ENCODE assay signal across 12 cellular contexts in genomic region chr7:925601-926000, GRCh38. TPM values are rescaled to one million over a fixed set of nuclear protein-coding genes. Genes with fewer than 3 reads are reported as not detected.
DNase-seq lines count a peak whose midpoint lies in the region; ATAC-seq and TF ChIP-seq lines count a peak whose summit lies in the region.
"Had no signal": no experiment of that assay in that cellular context is flagged by ENCODE, and none has a peak within 500 bp of the region (broad histone marks: within the 10 kb centered on the region; RNA-seq: fewer than 3 reads in every experiment).

No MANE protein-coding gene starts in this region.

- H3K27ac ChIP-seq in mesendoderm (ENCODE audit: low read depth, low read length) (no peak overlapping the region), stomach (peak overlapping the region; percentile 8 to 64 (median 47)), osteoblast (ENCODE audit: low read depth, low read length) (no peak overlapping the region)

- peaks cover 47% of the 10 kb centered on the region for H3K4me1 Mint-ChIP-seq in activated naive CD8-positive, alpha-beta T cell (ENCODE audit: low read depth)

- DNase-seq in RPMI7951 (ENCODE audit: low read depth) (peak; percentile 61), mesendoderm (no peak), stomach (peak; percentile 41), GM19238 (ENCODE audit: insufficient read length, low spot score) (no peak), germinal center (ENCODE audit: low spot score) (no peak), osteoblast (ENCODE audit: insufficient read length, low spot score, missing footprints) (no peak)
- DNase-seq: dermis blood vessel endothelial cell; NCI-H82; stimulated activated CD4-positive, alpha-beta T cell treated with anti-CD3 and anti-CD28 coated beads, Interleukin-12 subunit alpha, Interleukin-12 subunit beta, amount 100 ng/mL, for 4 hours had no signal

- H3K4me2 ChIP-seq in mesendoderm (ENCODE audit: low read length) = no peak overlapping the region
- H3K4me2 ChIP-seq in osteoblast (ENCODE audit: insufficient read depth, low read length) = no peak overlapping the region

- no peak overlapping the region for H2BK15ac ChIP-seq in mesendoderm (replicated peaks; ENCODE audit: low read depth)

- H3K9me3 Mint-ChIP-seq in activated naive CD8-positive, alpha-beta T cell (ENCODE audit: low read depth) = no peaks in the 10 kb centered on the region

- H3K27ac Mint-ChIP-seq in activated naive CD8-positive, alpha-beta T cell = peak overlapping the region; percentile 78

- no peak overlapping the region for H3K9ac ChIP-seq in mesendoderm (ENCODE audit: low read length)

- no peak overlapping the region for H3K4ac ChIP-seq in mesendoderm (ENCODE audit: low read depth, low read length)

- no peak for TF ChIP-seq EP300 in stomach (IDR thresholded peaks at IDR 0.05)

- no peak overlapping the region for H3K56ac ChIP-seq in mesendoderm (ENCODE audit: low read length)

- H3K27me3 Mint-ChIP-seq in activated naive CD8-positive, alpha-beta T cell = no peaks in the 10 kb centered on the region

- H3K36me3 ChIP-seq in mesendoderm (ENCODE audit: control insufficient read depth, insufficient read depth, low read length) (no peaks in the 10 kb centered on the region), stomach (no peaks in the 10 kb centered on the region), osteoblast (ENCODE audit: insufficient read depth, low read length) (no peaks in the 10 kb centered on the region)

- H3K79me2 ChIP-seq in mesendoderm (ENCODE audit: control insufficient read depth, insufficient read depth, low read length) = no peaks in the 10 kb centered on the region
- H3K79me2 ChIP-seq in osteoblast (ENCODE audit: insufficient read depth, low read length) = no peaks in the 10 kb centered on the region

- H4K5ac ChIP-seq in mesendoderm (ENCODE audit: low read length) = no peak overlapping the region

- H3K9me3 ChIP-seq in stomach = no peaks in the 10 kb centered on the region
- no peaks in the 10 kb centered on the region for H3K9me3 ChIP-seq in osteoblast (ENCODE audit: low read depth, low read length)

- H3K4me3 ChIP-seq in mesendoderm (ENCODE audit: low read length) = no peak overlapping the region
- no peak overlapping the region for H3K4me3 ChIP-seq in stomach
- H3K4me3 ChIP-seq in osteoblast (ENCODE audit: insufficient read depth, low read length) = no peak overlapping the region

- H3K23ac ChIP-seq in mesendoderm (ENCODE audit: low read length) = peak overlapping the region; percentile 9

- peaks cover 6% of the 10 kb centered on the region for H3K36me3 Mint-ChIP-seq in activated naive CD8-positive, alpha-beta T cell

- no peak overlapping the region for H4K8ac ChIP-seq in mesendoderm (ENCODE audit: low read depth, low read length)

- TF ChIP-seq CTCF in stomach (IDR thresholded peaks at IDR 0.05) (no peak), osteoblast (IDR thresholded peaks at IDR 0.05; ENCODE audit: extremely low read depth, low read depth, low read length) (no peak)

- no peaks in the 10 kb centered on the region for H4K20me1 ChIP-seq in osteoblast (ENCODE audit: insufficient read depth, low read length)

- H3K4me3 Mint-ChIP-seq in activated naive CD8-positive, alpha-beta T cell = peak overlapping the region; percentile 53

- no peak overlapping the region for H2AFZ ChIP-seq in osteoblast (ENCODE audit: low read length)

- no peak overlapping the region for H3K18ac ChIP-seq in mesendoderm (ENCODE audit: low read length)

- H3K27me3 ChIP-seq in mesendoderm (ENCODE audit: insufficient read depth, low read length, poor library complexity) (no peaks in the 10 kb centered on the region), stomach (no peaks in the 10 kb centered on the region), osteoblast (ENCODE audit: insufficient read depth, low read length) (no peaks in the 10 kb centered on the region)

- H2BK120ac ChIP-seq in mesendoderm (ENCODE audit: low read depth, low read length) = no peak overlapping the region

- no peak for ATAC-seq in GM21423 (IDR thresholded peaks at IDR 0.05; ENCODE audit: unreplicated experiment)

- no peak for TF ChIP-seq POLR2A in stomach (IDR thresholded peaks at IDR 0.05)

- H3K4me1 ChIP-seq in mesendoderm (ENCODE audit: control insufficient read depth, low read depth, low read length) (no peaks in the 10 kb centered on the region), stomach (peaks cover 3 to 63% (median 36%) of the 10 kb centered on the region in 4 donors), osteoblast (ENCODE audit: insufficient read depth, low read length) (peaks cover 8% of the 10 kb centered on the region)

- intact Hi-C loops in stomach (cut with DNase I; ENCODE audit: low total_unique reads) = no loop called here

- WGBS in mesendoderm (ENCODE audit: extremely low coverage, insufficient coverage, low lambda C conversion rate) = no CpG with 5 or more reads among the region's 18 CpGs
- WGBS in stomach, 5 donors = 49 to 81% (median 65%) methylated on average over 9 to 18 of the region's 18 CpGs

- no peak overlapping the region for H2BK5ac ChIP-seq in mesendoderm (ENCODE audit: low read length)

- H3K79me1 ChIP-seq in mesendoderm (ENCODE audit: low read length) = no peaks in the 10 kb centered on the region

- no peak overlapping the region for H2AK5ac ChIP-seq in mesendoderm (ENCODE audit: low read length)

RNA-seq across cellular contexts. Expression of gene ADAP1, which starts 28.9 kb away (rescaled TPM):
- total RNA-seq in RPMI7951 (2014; rRNA removed; shearing (Covaris generic)) = 1.6 and 1.8 TPM in 2 replicates
- polyA plus RNA-seq in mesendoderm (2013, experiment 1 of 2) = 3.1 TPM
- polyA plus RNA-seq in mesendoderm (2013, experiment 2 of 2) = 3.4 TPM
- total RNA-seq in stomach = 100 to 1,000 TPM in 1 of 5 donors, 10 to 100 TPM in 2, 1 to 10 TPM in 2; 2.2 to 169 (median 18.5) TPM
- polyA plus RNA-seq in stomach = 10 to 100 TPM; 16.0 to 30.5 (median 29.4) TPM
- total RNA-seq in osteoblast = 0.59 and 2.2 TPM in 2 replicates

RNA-seq across cellular contexts. Expression of gene GET4, which starts 49.2 kb away (rescaled TPM):
- total RNA-seq in RPMI7951 (2014; rRNA removed; shearing (Covaris generic)) = 22.4 and 24.6 TPM in 2 replicates
- 35.9 TPM for polyA plus RNA-seq in mesendoderm (2013, experiment 1 of 2)
- 35.8 TPM for polyA plus RNA-seq in mesendoderm (2013, experiment 2 of 2)
- 100 to 1,000 TPM in 1 of 5 donors, 10 to 100 TPM in 4; 22.4 to 140 (median 40.1) TPM for total RNA-seq in stomach
- polyA plus RNA-seq in stomach = 10 to 100 TPM; 34.4 to 53.2 (median 53.0) TPM
- total RNA-seq in osteoblast = 17.7 and 18.9 TPM in 2 replicates

RNA-seq across cellular contexts. Expression of gene COX19, which starts 49.7 kb away (rescaled TPM):
- 6.8 and 7.1 TPM in 2 replicates for total RNA-seq in RPMI7951 (2014; rRNA removed; shearing (Covaris generic))
- 5.7 TPM for polyA plus RNA-seq in mesendoderm (2013, experiment 1 of 2)
- polyA plus RNA-seq in mesendoderm (2013, experiment 2 of 2) = 5.2 TPM
- total RNA-seq in stomach = 10 to 100 TPM in 3 of 5 donors, 1 to 10 TPM in 2; 2.3 to 26.6 (median 14.2) TPM
- polyA plus RNA-seq in stomach = 1 to 10 TPM; 3.9 to 6.5 (median 5.5) TPM
- 10.9 and 13.0 TPM in 2 replicates for total RNA-seq in osteoblast

RNA-seq across cellular contexts. Expression of gene CYP2W1, which starts 57.4 kb away (rescaled TPM):
- not detected in 2 replicates for total RNA-seq in RPMI7951 (2014; rRNA removed; shearing (Covaris generic))
- not detected for polyA plus RNA-seq in mesendoderm (2013, experiment 1 of 2)
- polyA plus RNA-seq in mesendoderm (2013, experiment 2 of 2) = not detected
- total RNA-seq in stomach = 1 to 10 TPM in 1 of 5 donors, not detected in 4; 7.0 TPM
- under 1 TPM in 2 of 3 donors, not detected in 1; 0.31 to 0.65 TPM for polyA plus RNA-seq in stomach
- total RNA-seq in osteoblast = not detected in 2 replicates
- total RNA-seq: dermis blood vessel endothelial cell, H4 had no signal

Comparison
In these comparisons a context has a peak if more than half of its experiments do, and no peak if none do; other contexts are left out.
1. DNase-seq: peak in RPMI7951 (single experiment) and stomach (single experiment); none in mesendoderm (single experiment), GM19238 (single experiment), germinal center (single experiment) and osteoblast (single experiment).
2. H3K27ac ChIP-seq: peak in stomach (5 of 5); none in mesendoderm (single experiment) and osteoblast (single experiment).